In genomic region chr16:46737621-46738214, GRCh38 we compare ENCODE assay signal across 27 cellular contexts. TPM values are rescaled to one million over a fixed set of nuclear protein-coding genes. Genes with fewer than 3 reads are reported as not detected.
"Had no signal": no experiment of that assay in that cellular context is flagged by ENCODE, and none has a peak within 500 bp of the region (broad histone marks: within the 10 kb centered on the region; RNA-seq: fewer than 3 reads in every experiment).

No MANE protein-coding gene starts in this region.

- H3K4me3 Mint-ChIP-seq: activated B cell treated with CpG ODN at 0.5 μM for 24 hours; activated CD4-positive, alpha-beta T cell treated with anti-CD3 and anti-CD28 coated beads for 36 hours; activated naive CD4-positive, alpha-beta T cell treated with anti-CD3 and anti-CD28 coated beads, Interleukin-2, amount 10 ng/mL, durations not matched to agents 7 days and 5 days; activated T-cell treated with anti-CD3 and anti-CD28 coated beads, Interleukin-2, amount 50 U/mL, for 4 hours; memory B cell; nephron progenitor cell had no signal

- H3K79me2 ChIP-seq: parathyroid adenoma had no signal

- H3K4me2 ChIP-seq: smooth muscle cell had no signal

- H2AFZ ChIP-seq: parathyroid adenoma had no signal

- H3K36me3 Mint-ChIP-seq: activated naive CD4-positive, alpha-beta T cell treated with anti-CD3 and anti-CD28 coated beads, Interleukin-2, amount 10 ng/mL, durations not matched to agents 7 days and 5 days; memory B cell had no signal

- H3K9me3 ChIP-seq: mucosa of descending colon, thoracic aorta, upper lobe of left lung had no signal

- H3K4me1 Mint-ChIP-seq: activated CD4-positive, alpha-beta T cell treated with anti-CD3 and anti-CD28 coated beads for 36 hours; activated naive CD4-positive, alpha-beta T cell treated with anti-CD3 and anti-CD28 coated beads, Interleukin-2, amount 10 ng/mL, durations not matched to agents 7 days and 5 days had no signal

- H3K27ac Mint-ChIP-seq: activated B cell treated with CpG ODN at 0.5 μM for 24 hours; activated CD4-positive, alpha-beta T cell treated with anti-CD3 and anti-CD28 coated beads for 36 hours; activated naive CD4-positive, alpha-beta T cell treated with anti-CD3 and anti-CD28 coated beads, Interleukin-2, amount 10 ng/mL, durations not matched to agents 7 days and 5 days; memory B cell; nephron progenitor cell had no signal

- H3K36me3 ChIP-seq: thoracic aorta, upper lobe of left lung had no signal

- H3K4me3 ChIP-seq: mucosa of descending colon, smooth muscle cell, thoracic aorta, upper lobe of left lung had no signal

- ATAC-seq: activated CD4-positive, alpha-beta T cell treated with anti-CD3 and anti-CD28 coated beads for 36 hours; activated T-cell treated with anti-CD3 and anti-CD28 coated beads, Interleukin-2, amount 50 U/mL, for 4 hours; left lobe of liver; mucosa of descending colon; sciatic nerve had no signal

- H3K9me3 Mint-ChIP-seq: activated B cell treated with CpG ODN at 0.5 μM for 24 hours; activated naive CD4-positive, alpha-beta T cell treated with anti-CD3 and anti-CD28 coated beads, Interleukin-2, amount 10 ng/mL, durations not matched to agents 7 days and 5 days; activated T-cell treated with anti-CD3 and anti-CD28 coated beads, Interleukin-2, amount 50 U/mL, for 4 hours; memory B cell; nephron progenitor cell had no signal

- H3K4me1 ChIP-seq: parathyroid adenoma, upper lobe of left lung had no signal

- DNase-seq: activated B cell treated with CpG ODN at 0.5 μM for 24 hours; activated CD4-positive, alpha-beta T cell treated with anti-CD3 and anti-CD28 coated beads for 36 hours; activated CD4-positive, alpha-beta T cell treated with anti-CD3 and anti-CD28 coated beads, Interleukin-2, amount 50 U/mL, for 4 hours; activated CD8-positive, alpha-beta memory T cell treated with anti-CD3 and anti-CD28 coated beads for 24 hours; activated CD8-positive, alpha-beta memory T cell treated with anti-CD3 and anti-CD28 coated beads, Interleukin-2, amount 50 U/mL, for 4 hours; activated naive CD4-positive, alpha-beta T cell treated with anti-CD3 and anti-CD28 coated beads, Interleukin-2, amount 10 ng/mL, durations not matched to agents 7 days and 5 days; activated T-cell treated with anti-CD3 and anti-CD28 coated beads, Interleukin-2, amount 50 U/mL, for 4 hours; amygdala; foreskin fibroblast; kidney; mucosa of descending colon; nephron progenitor cell; nucleus accumbens; stimulated activated CD4-positive, alpha-beta T cell treated with anti-CD3 and anti-CD28 coated beads, Interleukin-2, amount 100 ng/mL, for 48 hours; stimulated activated CD8-positive, alpha-beta memory T cell treated with anti-CD3 and anti-CD28 coated beads, Interleukin-4, amount 100 ng/mL, for 48 hours; stimulated activated naive CD4-positive, alpha-beta T cell; T-helper 9 cell; upper lobe of left lung had no signal

- H3K27me3 Mint-ChIP-seq: activated B cell treated with CpG ODN at 0.5 μM for 24 hours; activated CD4-positive, alpha-beta T cell treated with anti-CD3 and anti-CD28 coated beads for 36 hours; memory B cell had no signal

- H3K27me3 ChIP-seq: upper lobe of left lung had no signal

- H3K9ac ChIP-seq: parathyroid adenoma had no signal

- FAIRE-seq: bronchial epithelial cell, endometrium, kidney had no signal

- H3K27ac ChIP-seq: parathyroid adenoma, thoracic aorta, upper lobe of left lung had no signal

RNA-seq across cellular contexts. Expression of gene MYLK3, which starts 10.4 kb away (rescaled TPM):
- total RNA-seq: epithelial cell of proximal tubule had no signal
